In genomic region chr19:3822683-3823344, GRCh38 we compare ENCODE assay signal across 1 cellular context.
TF ChIP-seq lines count a peak whose summit lies in the region.

No MANE protein-coding gene starts in this region.

TF ChIP-seq in SK-N-SH, 30 proteins besides CTCF, POLR2A, EP300 and RAD21 (continued from another document):
- TF ChIP-seq MEF2A (IDR thresholded peaks at IDR 0.05; ENCODE audit: borderline replicate concordance, low read depth) (no peak), CHD2 (IDR thresholded peaks at IDR 0.05; ENCODE audit: low read length, partially characterized antibody) (no peak), RFX5 (IDR thresholded peaks at IDR 0.05; ENCODE audit: low read length) (no peak), FOSL2 (IDR thresholded peaks at IDR 0.05; ENCODE audit: borderline replicate concordance, low read depth) (no peak), USF2 (IDR thresholded peaks at IDR 0.05; ENCODE audit: borderline replicate concordance, low read depth, low read length) (no peak), RCOR1 (IDR thresholded peaks at IDR 0.05; ENCODE audit: low read length) (no peak), SIN3A (IDR thresholded peaks at IDR 0.05; ENCODE audit: borderline replicate concordance, low read depth, low read length) (no peak), EZH2phosphoT487 (IDR thresholded peaks at IDR 0.05; ENCODE audit: borderline replicate concordance, low read depth) (no peak), NFIC (IDR thresholded peaks at IDR 0.05; ENCODE audit: borderline replicate concordance) (no peak), GATA2 (CRISPR knock-in tag; IDR thresholded peaks at IDR 0.05) (no peak), YY1 (IDR thresholded peaks at IDR 0.05; ENCODE audit: low read depth) (no peak), REST (IDR thresholded peaks at IDR 0.05; ENCODE audit: low read depth, low read length) (no peak), MAX (IDR thresholded peaks at IDR 0.05; ENCODE audit: low read depth) (no peak), FOXJ3 (CRISPR knock-in tag; IDR thresholded peaks at IDR 0.05) (no peak), IRF3 (IDR thresholded peaks at IDR 0.05; ENCODE audit: low read depth, low read length) (no peak), TAF1 (IDR thresholded peaks at IDR 0.05; ENCODE audit: borderline replicate concordance, low read depth, low read length) (no peak)
